In the genomic region with DNA sequence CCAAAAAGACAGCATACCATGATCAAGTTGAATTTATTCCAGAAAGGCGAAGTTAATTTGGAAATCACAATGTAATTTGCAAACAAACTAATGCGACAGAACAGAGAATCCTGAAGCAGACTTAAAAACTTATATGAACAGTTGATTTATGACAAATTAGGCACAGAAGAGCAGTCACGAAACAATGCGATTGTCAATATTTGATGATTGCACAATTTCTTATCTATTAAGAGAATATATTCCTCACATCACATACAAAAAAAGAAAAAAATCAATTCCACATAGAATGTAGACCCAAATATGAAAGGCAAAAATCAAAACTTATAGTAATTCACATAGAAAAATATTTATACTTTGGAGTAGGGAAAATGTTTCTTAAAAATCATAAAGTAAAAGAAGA, we compare ENCODE assay signal across 31 cellular contexts.
"Had no signal": no experiment of that assay in that cellular context is flagged by ENCODE, and none has a peak within 500 bp of the region (broad histone marks: within the 10 kb centered on the region; RNA-seq: fewer than 3 reads in every experiment).

No MANE protein-coding gene starts in this region.

- H3K27me3 ChIP-seq: adrenal gland, body of pancreas, colonic mucosa, dorsolateral prefrontal cortex had no signal

- H3K4me1 ChIP-seq: adrenal gland, colonic mucosa had no signal

- DNase-seq: activated CD4-positive, alpha-beta T cell treated with anti-CD3 and anti-CD28 coated beads for 48 hours; activated CD4-positive, alpha-beta T cell treated with anti-CD3 and anti-CD28 coated beads, Interleukin-2, amount 50 U/mL, for 1 hour; activated CD4-positive, alpha-beta T cell treated with anti-CD3 and anti-CD28 coated beads, Interleukin-2, amount 50 U/mL, for 48 hours; activated CD8-positive, alpha-beta memory T cell treated with anti-CD3 and anti-CD28 coated beads, Interleukin-2, amount 10 ng/mL, durations not matched to agents 7 days and 5 days; activated CD8-positive, alpha-beta memory T cell treated with anti-CD3 and anti-CD28 coated beads, Interleukin-2, amount 50 U/mL, for 4 hours; activated CD8-positive, alpha-beta T cell treated with anti-CD3 and anti-CD28 coated beads for 36 hours; activated effector memory CD4-positive, alpha-beta T cell treated with anti-CD3 and anti-CD28 coated beads, Interleukin-2, amount 50 U/mL, for 16 hours; activated naive CD4-positive, alpha-beta T cell treated with anti-CD3 and anti-CD28 coated beads for 36 hours; activated naive CD8-positive, alpha-beta T cell treated with anti-CD3 and anti-CD28 coated beads for 36 hours; activated naive CD8-positive, alpha-beta T cell treated with anti-CD3 and anti-CD28 coated beads, Interleukin-2, amount 50 U/mL, for 24 hours; activated T-cell treated with anti-CD3 and anti-CD28 coated beads, Interleukin-2, amount 50 U/mL, for 1 hour; activated T-cell treated with anti-CD3 and anti-CD28 coated beads, Interleukin-2, amount 50 U/mL, for 48 hours; adrenal gland; amygdala; aorta; body of pancreas; caudate nucleus; cerebellar nuclear complex; colonic mucosa; dorsolateral prefrontal cortex; effector memory CD4-positive, alpha-beta T cell; endodermal cell; foreskin fibroblast; head of caudate nucleus; T-helper 2 cell had no signal

- H3K36me3 ChIP-seq: colonic mucosa had no signal

- H3K9me3 ChIP-seq: body of pancreas, colonic mucosa had no signal

- H3K27me3 Mint-ChIP-seq: activated CD8-positive, alpha-beta memory T cell treated with anti-CD3 and anti-CD28 coated beads, Interleukin-2, amount 10 ng/mL, durations not matched to agents 7 days and 5 days; activated CD8-positive, alpha-beta T cell treated with anti-CD3 and anti-CD28 coated beads for 36 hours; activated naive CD4-positive, alpha-beta T cell treated with anti-CD3 and anti-CD28 coated beads, Interleukin-2, amount 50 U/mL, for 24 hours; activated naive CD8-positive, alpha-beta T cell treated with anti-CD3 and anti-CD28 coated beads for 36 hours; activated naive CD8-positive, alpha-beta T cell treated with anti-CD3 and anti-CD28 coated beads, Interleukin-2, amount 50 U/mL, for 24 hours; dendritic cell treated with granulocyte-macrophage colony-stimulating factor and Interleukin-4, amounts not matched to agents 40 ng/mL and 50 ng/mL, for 4 days had no signal

- H3K27ac ChIP-seq: adrenal gland, body of pancreas, colonic mucosa, dorsolateral prefrontal cortex had no signal

- H3K27ac Mint-ChIP-seq: activated CD8-positive, alpha-beta memory T cell treated with anti-CD3 and anti-CD28 coated beads, Interleukin-2, amount 10 ng/mL, durations not matched to agents 7 days and 5 days; activated CD8-positive, alpha-beta T cell treated with anti-CD3 and anti-CD28 coated beads for 36 hours; activated naive CD4-positive, alpha-beta T cell treated with anti-CD3 and anti-CD28 coated beads for 36 hours; activated naive CD4-positive, alpha-beta T cell treated with anti-CD3 and anti-CD28 coated beads, Interleukin-2, amount 50 U/mL, for 24 hours; activated naive CD8-positive, alpha-beta T cell treated with anti-CD3 and anti-CD28 coated beads for 36 hours; activated naive CD8-positive, alpha-beta T cell treated with anti-CD3 and anti-CD28 coated beads, Interleukin-2, amount 50 U/mL, for 24 hours; activated T-helper 1 cell treated with anti-CD3 and anti-CD28 coated beads, Interleukin-12 subunit alpha, Interleukin-12 subunit beta, Interleukin-2, Interleukin-4 antibody, amounts not matched to agents 30 ng/mL and 10 ng/mL and 1 ng/mL, durations not matched to agents 14 hours and 24 hours and 36 hours; activated T-helper 2 cell treated with anti-CD3 and anti-CD28 coated beads, Interferon-gamma antibody, Interleukin-2, Interleukin-4, amounts not matched to agents 10 μg/mL and 5 μg/mL and 100 μg/mL, durations not matched to agents 14 hours and 24 hours and 36 hours; dendritic cell treated with granulocyte-macrophage colony-stimulating factor and Interleukin-4, amounts not matched to agents 40 ng/mL and 50 ng/mL, for 4 days; endodermal cell had no signal

- ATAC-seq: activated CD8-positive, alpha-beta memory T cell treated with anti-CD3 and anti-CD28 coated beads, Interleukin-2, amount 10 ng/mL, durations not matched to agents 7 days and 5 days; activated CD8-positive, alpha-beta T cell treated with anti-CD3 and anti-CD28 coated beads for 36 hours; activated naive CD8-positive, alpha-beta T cell treated with anti-CD3 and anti-CD28 coated beads, Interleukin-2, amount 50 U/mL, for 24 hours; body of pancreas; esophagus mucosa had no signal

- H3K4me3 Mint-ChIP-seq: activated CD8-positive, alpha-beta memory T cell treated with anti-CD3 and anti-CD28 coated beads, Interleukin-2, amount 10 ng/mL, durations not matched to agents 7 days and 5 days; activated CD8-positive, alpha-beta T cell treated with anti-CD3 and anti-CD28 coated beads for 36 hours; activated naive CD4-positive, alpha-beta T cell treated with anti-CD3 and anti-CD28 coated beads for 36 hours; activated naive CD4-positive, alpha-beta T cell treated with anti-CD3 and anti-CD28 coated beads, Interleukin-2, amount 50 U/mL, for 24 hours; activated naive CD8-positive, alpha-beta T cell treated with anti-CD3 and anti-CD28 coated beads for 36 hours; activated naive CD8-positive, alpha-beta T cell treated with anti-CD3 and anti-CD28 coated beads, Interleukin-2, amount 50 U/mL, for 24 hours; activated T-helper 1 cell treated with anti-CD3 and anti-CD28 coated beads, Interleukin-12 subunit alpha, Interleukin-12 subunit beta, Interleukin-2, Interleukin-4 antibody, amounts not matched to agents 30 ng/mL and 10 ng/mL and 1 ng/mL, durations not matched to agents 14 hours and 24 hours and 36 hours; dendritic cell treated with granulocyte-macrophage colony-stimulating factor and Interleukin-4, amounts not matched to agents 40 ng/mL and 50 ng/mL, for 4 days; endodermal cell had no signal

- H3K4me3 ChIP-seq: adrenal gland, body of pancreas, colonic mucosa, dorsolateral prefrontal cortex had no signal

- H3K4me1 Mint-ChIP-seq: activated CD8-positive, alpha-beta memory T cell treated with anti-CD3 and anti-CD28 coated beads, Interleukin-2, amount 10 ng/mL, durations not matched to agents 7 days and 5 days; activated naive CD8-positive, alpha-beta T cell treated with anti-CD3 and anti-CD28 coated beads, Interleukin-2, amount 50 U/mL, for 24 hours; endodermal cell had no signal

- FAIRE-seq: frontal cortex had no signal
